In the genomic region with DNA sequence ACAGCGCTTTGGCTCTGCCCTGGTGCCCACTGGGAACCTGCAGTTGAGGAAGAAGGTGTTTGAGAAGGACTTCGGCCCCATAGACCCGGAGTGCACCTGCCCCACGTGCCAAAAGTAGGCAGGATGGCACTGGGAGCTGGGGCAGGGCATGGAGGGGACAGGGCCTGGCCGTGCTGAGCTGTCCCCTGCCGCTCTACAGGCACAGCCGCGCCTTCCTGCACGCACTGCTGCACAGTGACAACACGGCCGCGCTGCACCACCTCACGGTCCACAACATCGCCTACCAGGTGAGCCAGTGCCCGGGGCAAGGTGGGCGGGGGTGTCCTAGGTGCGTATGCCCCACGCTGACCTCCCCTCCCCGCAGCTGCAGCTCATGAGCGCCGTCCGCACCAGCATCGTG, we compare ENCODE assay signal across 14 cellular contexts.
"Had no signal": no experiment of that assay in that cellular context is flagged by ENCODE, and none has a peak within 500 bp of the region (broad histone marks: within the 10 kb centered on the region; RNA-seq: fewer than 3 reads in every experiment).

No MANE protein-coding gene starts in this region.

- H3K27me3 ChIP-seq: heart left ventricle, neutrophil, right lobe of liver, spleen had no signal

- DNase-seq: activated CD4-positive, alpha-beta T cell treated with anti-CD3 and anti-CD28 coated beads for 48 hours; caudate nucleus; effector CD8-positive, alpha-beta T cell; heart left ventricle; right lobe of liver; spleen; stimulated activated CD4-positive, alpha-beta T cell treated with anti-CD3 and anti-CD28 coated beads, Interleukin-1b, Interleukin-23, amount 100 ng/mL, for 48 hours; T-helper 9 cell; trophoblast cell had no signal

- H3K9me3 ChIP-seq: heart left ventricle, neutrophil, right lobe of liver, spleen had no signal

- H3K27ac ChIP-seq: coronary artery, heart left ventricle, neutrophil, right lobe of liver, spleen, VCaP had no signal

- H3K36me3 ChIP-seq: neutrophil, right lobe of liver had no signal

- ATAC-seq: heart left ventricle; naive thymus-derived CD4-positive, alpha-beta T cell; right lobe of liver; stimulated activated memory B cell treated with anti-CD40 and anti-IgM and Interleukin-4, amounts not matched to agents 10 μg/mL and 1 μg/mL and 100 μg/mL, for 72 hours had no signal

- H3K4me3 ChIP-seq: coronary artery, heart left ventricle, right lobe of liver, spleen had no signal
